Comparison of ENCODE assay signal across 13 cellular contexts in genomic region chr9:129571298-129572051, GRCh38. TPM values are rescaled to one million over a fixed set of nuclear protein-coding genes. Genes with fewer than 3 reads are reported as not detected.
DNase-seq lines count a peak whose midpoint lies in the region; ATAC-seq and TF ChIP-seq lines count a peak whose summit lies in the region.
"Had no signal": no experiment of that assay in that cellular context is flagged by ENCODE, and none has a peak within 500 bp of the region (broad histone marks: within the 10 kb centered on the region; RNA-seq: fewer than 3 reads in every experiment).

No MANE protein-coding gene starts in this region.

- H3K36me3 Mint-ChIP-seq in activated CD8-positive, alpha-beta T cell treated with anti-CD3 and anti-CD28 coated beads for 36 hours (ENCODE audit: low read depth), result peaks cover 7% of the 10 kb centered on the region

- POLR2A ChIA-PET in RWPE1 (lab: Yijun Ruan, JAX; ENCODE audit: low non-redundant PET), result no interaction called here
- POLR2A ChIA-PET in activated CD8-positive, alpha-beta T cell treated with anti-CD3 and anti-CD28 coated beads for 36 hours (lab: Charles Lee), result interaction anchor here (1.3 to 1.4 kb wide), 2 partner anchors 17 to 73 kb away, joined by 4 to 6 read pairs; no protein-coding TSS in a partner anchor

- H3K9me3 Mint-ChIP-seq in activated CD8-positive, alpha-beta T cell treated with anti-CD3 and anti-CD28 coated beads for 36 hours, result peaks cover 6% of the 10 kb centered on the region
- H3K9me3 Mint-ChIP-seq: CD4-positive, alpha-beta memory T cell had no signal

- peaks cover 22% of the 10 kb centered on the region for H3K27me3 Mint-ChIP-seq in activated CD8-positive, alpha-beta T cell treated with anti-CD3 and anti-CD28 coated beads for 36 hours

- CTCF ChIA-PET in RWPE1 (lab: Yijun Ruan, JAX), result interaction anchor here (0.7 kb wide), 1 partner anchor 212 kb away, joined by 3 read pairs; no protein-coding TSS in a partner anchor
- CTCF ChIA-PET in activated CD8-positive, alpha-beta T cell treated with anti-CD3 and anti-CD28 coated beads for 36 hours (lab: Charles Lee), result interaction anchor here (1.1 kb wide), 1 partner anchor 440 kb away, joined by 4 read pairs; no protein-coding TSS in a partner anchor

- H3K27ac Mint-ChIP-seq in activated CD8-positive, alpha-beta T cell treated with anti-CD3 and anti-CD28 coated beads for 36 hours, result no peak overlapping the region

- H3K36me3 ChIP-seq in gastroesophageal sphincter (no peaks in the 10 kb centered on the region), skeletal muscle tissue (ENCODE audit: control insufficient read depth in 3 of 3, insufficient read depth in 3 of 3, low read length in 3 of 3) (no peaks in the 10 kb centered on the region)
- H3K36me3 ChIP-seq: SJCRH30 had no signal

- H3K9ac ChIP-seq in skeletal muscle tissue (ENCODE audit: low read depth in 1 of 3, low read length in 3 of 3), result no peak overlapping the region

- peak overlapping the region; percentile 25; the same call in 1 of the 2 replicates for H3K27ac ChIP-seq in C4-2B
- peak overlapping the region; percentile 63 for H3K27ac ChIP-seq in RWPE1
- H3K27ac ChIP-seq in gastroesophageal sphincter, result peak overlapping the region; percentile 54 to 87 (median 84)
- H3K27ac ChIP-seq in skeletal muscle tissue (ENCODE audit: low read depth, low read length), result peak overlapping the region; percentile 75
- H3K27ac ChIP-seq: SJCRH30 had no signal

- H3K9me3 ChIP-seq in gastroesophageal sphincter, result no peaks in the 10 kb centered on the region
- H3K9me3 ChIP-seq in skeletal muscle tissue (ENCODE audit: control insufficient read depth in 3 of 3, low read length in 3 of 3), result no peaks in the 10 kb centered on the region
- H3K9me3 ChIP-seq: SJCRH30 had no signal

- no peak for TF ChIP-seq EP300 in gastroesophageal sphincter (IDR thresholded peaks at IDR 0.05)

- no peak overlapping the region for H3K4me3 Mint-ChIP-seq in activated CD8-positive, alpha-beta T cell treated with anti-CD3 and anti-CD28 coated beads for 36 hours

- no peak for ATAC-seq in gastroesophageal sphincter
- ATAC-seq in activated CD8-positive, alpha-beta T cell treated with anti-CD3 and anti-CD28 coated beads for 36 hours, result no peak

- intact Hi-C loops in lower leg skin (cut with DNase I; ENCODE audit: low total_unique reads), result no loop called here
- intact Hi-C loops in activated CD8-positive, alpha-beta T cell treated with anti-CD3 and anti-CD28 coated beads for 36 hours (cut with micrococcal nuclease), result no loop called here

- TF ChIP-seq POLR2A in gastroesophageal sphincter (IDR thresholded peaks at IDR 0.05) (no peak), lower leg skin (IDR thresholded peaks at IDR 0.05) (no peak)

- 40 to 95% methylated on average over 3 to 4 of the region's 13 CpGs for WGBS in gastroesophageal sphincter (ENCODE audit: low coverage in 1 of 2), 2 donors
- 75 to 79% methylated on average over 13 of the region's 13 CpGs for WGBS in lower leg skin, 2 donors

- peaks cover 26% of the 10 kb centered on the region for H3K4me1 Mint-ChIP-seq in activated CD8-positive, alpha-beta T cell treated with anti-CD3 and anti-CD28 coated beads for 36 hours (ENCODE audit: low read depth)

- H3K4me3 ChIP-seq in gastroesophageal sphincter (no peak overlapping the region), skeletal muscle tissue (ENCODE audit: low read length in 3 of 3) (no peak overlapping the region), lower leg skin (ENCODE audit: low read depth, poor library complexity, severe bottlenecking) (no peak overlapping the region)
- H3K4me3 ChIP-seq: SJCRH30 had no signal

- TF ChIP-seq CTCF in C4-2B (conservative IDR thresholded peaks at IDR 0.05), result no peak
- no peak for TF ChIP-seq CTCF in RWPE1 (conservative IDR thresholded peaks at IDR 0.05; ENCODE audit: low read depth)
- no peak for TF ChIP-seq CTCF in gastroesophageal sphincter (IDR thresholded peaks at IDR 0.05)
- TF ChIP-seq CTCF in lower leg skin (IDR thresholded peaks at IDR 0.05), result no peak
- no peak for TF ChIP-seq CTCF in activated CD8-positive, alpha-beta T cell treated with anti-CD3 and anti-CD28 coated beads for 36 hours (IDR thresholded peaks at IDR 0.05)

- DNase-seq in RWPE1 (ENCODE audit: low spot score) (no peak), lower leg skin (ENCODE audit: low spot score in 2 of 2) (no peak)
- DNase-seq in stimulated activated CD4-positive, alpha-beta T cell treated with anti-CD3 and anti-CD28 coated beads, Interleukin-15, amount 100 ng/mL, for 24 hours, result no peak
- no peak for DNase-seq in stimulated activated naive CD4-positive, alpha-beta T cell (lab: John Stamatoyannopoulos, UW)
- DNase-seq in activated CD8-positive, alpha-beta T cell treated with anti-CD3 and anti-CD28 coated beads for 36 hours, result no peak
- DNase-seq: activated effector memory CD4-positive, alpha-beta T cell treated with anti-CD3 and anti-CD28 coated beads, Interleukin-2, amount 50 U/mL, for 16 hours; CD4-positive, alpha-beta memory T cell; effector CD4-positive, alpha-beta T cell; NCI-H510A; SJCRH30 had no signal

- H3K27me3 ChIP-seq in gastroesophageal sphincter (no peaks in the 10 kb centered on the region), skeletal muscle tissue (ENCODE audit: control insufficient read depth in 3 of 3, insufficient read depth in 3 of 3, low read length in 3 of 3) (peaks cover 0 to 9% (median 9%) of the 10 kb centered on the region in 3 donors)

- H3K4me1 ChIP-seq in gastroesophageal sphincter (peaks cover 0 to 47% (median 19%) of the 10 kb centered on the region in 3 donors), skeletal muscle tissue (ENCODE audit: control insufficient read depth in 3 of 3, insufficient read depth in 3 of 3, low read length in 3 of 3) (peaks cover 32 to 39% (median 32%) of the 10 kb centered on the region in 3 donors)

RNA-seq across cellular contexts. Expression of gene C9orf50, which starts 49.4 kb away (rescaled TPM):
- total RNA-seq in gastroesophageal sphincter (under 1 TPM in 1 of 4 donors, not detected in 3; 0.27 TPM), skeletal muscle tissue (not detected), lower leg skin (not detected)
- not detected for total RNA-seq in activated CD8-positive, alpha-beta T cell treated with anti-CD3 and anti-CD28 coated beads for 36 hours
- total RNA-seq: CD4-positive, alpha-beta memory T cell; SJCRH30 had no signal

RNA-seq across cellular contexts. Expression of gene NTMT1, which starts 54.5 kb away (rescaled TPM):
- total RNA-seq in gastroesophageal sphincter, result 10 to 100 TPM; 12.8 to 24.0 (median 21.8) TPM
- total RNA-seq in skeletal muscle tissue, result 18.8 TPM
- 10 to 100 TPM; 19.7 to 31.0 (median 25.7) TPM for total RNA-seq in lower leg skin
- total RNA-seq in activated CD8-positive, alpha-beta T cell treated with anti-CD3 and anti-CD28 coated beads for 36 hours, result 10 to 100 TPM; 69.5 to 74.4 TPM

Comparison
In these comparisons a context has a peak if more than half of its experiments do, and no peak if none do; other contexts are left out.
1. H3K27ac ChIP-seq: peak in every context shown above with its lines; median percentile 84 in gastroesophageal sphincter; 75 in skeletal muscle tissue; 63 in RWPE1; 25 in C4-2B.